Comparison of ENCODE assay signal across 1 cellular context in the genomic region with DNA sequence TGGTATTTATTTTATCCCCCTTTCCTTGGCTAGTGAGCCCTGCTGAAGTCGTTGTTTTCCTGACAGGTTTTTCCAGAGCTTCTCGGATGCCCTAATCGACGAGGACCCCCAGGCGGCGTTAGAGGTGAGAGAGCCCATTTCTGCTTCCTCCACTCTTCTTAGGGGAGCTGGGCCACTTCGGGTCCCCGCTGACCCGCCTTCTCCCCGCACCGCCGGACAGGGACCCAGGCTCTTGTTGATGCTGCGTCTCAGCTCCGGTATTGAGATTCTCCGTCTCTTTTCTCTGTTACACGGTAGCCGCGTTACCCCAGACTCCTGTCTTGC.
TF ChIP-seq lines count a peak whose summit lies in the region.

No MANE protein-coding gene starts in this region.

TF ChIP-seq in K562, 482 proteins besides CTCF, POLR2A, EP300 and RAD21 (continued from another document):
- TF ChIP-seq, protein P1, sequence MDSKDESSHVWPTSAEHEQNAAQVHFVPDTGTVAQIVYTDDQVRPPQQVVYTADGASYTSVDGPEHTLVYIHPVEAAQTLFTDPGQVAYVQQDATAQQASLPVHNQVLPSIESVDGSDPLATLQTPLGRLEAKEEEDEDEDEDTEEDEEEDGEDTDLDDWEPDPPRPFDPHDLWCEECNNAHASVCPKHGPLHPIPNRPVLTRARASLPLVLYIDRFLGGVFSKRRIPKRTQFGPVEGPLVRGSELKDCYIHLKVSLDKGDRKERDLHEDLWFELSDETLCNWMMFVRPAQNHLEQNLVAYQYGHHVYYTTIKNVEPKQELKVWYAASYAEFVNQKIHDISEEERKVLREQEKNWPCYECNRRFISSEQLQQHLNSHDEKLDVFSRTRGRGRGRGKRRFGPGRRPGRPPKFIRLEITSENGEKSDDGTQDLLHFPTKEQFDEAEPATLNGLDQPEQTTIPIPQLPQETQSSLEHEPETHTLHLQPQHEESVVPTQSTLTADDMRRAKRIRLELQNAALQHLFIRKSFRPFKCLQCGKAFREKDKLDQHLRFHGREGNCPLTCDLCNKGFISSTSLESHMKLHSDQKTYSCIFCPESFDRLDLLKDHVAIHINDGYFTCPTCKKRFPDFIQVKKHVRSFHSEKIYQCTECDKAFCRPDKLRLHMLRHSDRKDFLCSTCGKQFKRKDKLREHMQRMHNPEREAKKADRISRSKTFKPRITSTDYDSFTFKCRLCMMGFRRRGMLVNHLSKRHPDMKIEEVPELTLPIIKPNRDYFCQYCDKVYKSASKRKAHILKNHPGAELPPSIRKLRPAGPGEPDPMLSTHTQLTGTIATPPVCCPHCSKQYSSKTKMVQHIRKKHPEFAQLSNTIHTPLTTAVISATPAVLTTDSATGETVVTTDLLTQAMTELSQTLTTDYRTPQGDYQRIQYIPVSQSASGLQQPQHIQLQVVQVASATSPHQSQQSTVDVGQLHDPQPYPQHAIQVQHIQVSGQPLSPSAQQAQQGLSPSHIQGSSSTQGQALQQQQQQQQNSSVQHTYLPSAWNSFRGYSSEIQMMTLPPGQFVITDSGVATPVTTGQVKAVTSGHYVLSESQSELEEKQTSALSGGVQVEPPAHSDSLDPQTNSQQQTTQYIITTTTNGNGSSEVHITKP (IDR thresholded peaks at IDR 0.05; ENCODE audit: partially characterized antibody) = peak; percentile 97
- 0 out of 4 replicates have a peak, but pooled peaks of 1 of the 2 experiments have one; percentile 32 for TF ChIP-seq SIN3A (IDR thresholded peaks at IDR 0.05; ENCODE audit: borderline replicate concordance in 2 of 2, control insufficient read depth in 1 of 2, low read depth in 2 of 2, low read length in 2 of 2)
